Comparison of ENCODE assay signal across 1 cellular context in genomic region chr4:4406455-4407298, GRCh38.
TF ChIP-seq lines count a peak whose summit lies in the region.

No MANE protein-coding gene starts in this region.

TF ChIP-seq in H1, 55 proteins besides CTCF, POLR2A, EP300 and RAD21:
- no peak for TF ChIP-seq POU5F1 (IDR thresholded peaks at IDR 0.05; ENCODE audit: low read depth, low read length)
- TF ChIP-seq ZNF274 (IDR thresholded peaks at IDR 0.05; ENCODE audit: borderline replicate concordance, extremely low read depth, low read length), result no peak
- TF ChIP-seq PHF8 (conservative IDR thresholded peaks at IDR 0.05; ENCODE audit: low read depth, low read length), result no peak
- no peak for TF ChIP-seq KDM5A (IDR thresholded peaks at IDR 0.05; ENCODE audit: low read length)
